In the genomic region with DNA sequence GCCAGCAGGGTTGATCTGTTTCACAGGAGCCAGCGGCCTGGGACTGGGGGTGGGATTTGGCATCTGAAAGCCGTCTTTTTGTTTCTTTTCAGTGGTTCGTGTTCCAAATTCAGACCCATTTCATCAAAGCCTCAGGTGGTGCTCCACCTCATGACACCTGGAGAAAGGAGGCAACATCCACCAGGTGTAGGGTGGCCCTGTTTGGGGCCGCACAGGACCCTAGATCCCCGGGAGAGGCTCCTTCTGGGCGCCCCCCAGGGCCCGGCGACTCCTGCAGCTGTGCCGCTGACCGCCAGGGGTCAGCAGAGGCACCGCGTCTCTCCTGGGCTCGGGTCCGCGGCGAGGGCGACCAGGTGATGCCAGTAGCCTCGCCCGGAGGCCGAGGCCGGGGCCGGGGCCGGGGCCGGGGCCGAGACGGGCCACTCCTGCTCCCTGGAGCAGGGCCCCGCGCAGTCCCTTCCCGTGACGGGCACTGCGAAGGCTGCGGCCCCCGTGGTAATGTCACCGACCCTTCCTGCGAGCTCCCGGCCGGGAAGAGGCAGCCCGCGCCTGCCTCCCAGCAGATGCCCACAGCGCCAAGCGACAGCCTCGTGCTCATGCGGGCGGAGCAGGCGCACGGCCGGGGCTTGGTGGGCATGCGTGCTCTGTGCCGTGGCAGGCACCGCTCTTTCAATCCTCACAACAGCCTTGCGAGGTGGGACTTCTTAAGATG, we compare ENCODE assay signal across 8 cellular contexts.
DNase-seq lines count a peak whose midpoint lies in the region; ATAC-seq and TF ChIP-seq lines count a peak whose summit lies in the region.

No MANE protein-coding gene starts in this region.

- no peak overlapping the region for H3K4me3 Mint-ChIP-seq in activated T-helper 2 cell treated with anti-CD3 and anti-CD28 coated beads, Interferon-gamma antibody, Interleukin-2, Interleukin-4, amounts not matched to agents 10 μg/mL and 5 μg/mL and 100 μg/mL, durations not matched to agents 14 hours and 24 hours and 36 hours (ENCODE audit: low read depth)

- H3K27ac Mint-ChIP-seq in activated T-helper 2 cell treated with anti-CD3 and anti-CD28 coated beads, Interferon-gamma antibody, Interleukin-2, Interleukin-4, amounts not matched to agents 10 μg/mL and 5 μg/mL and 100 μg/mL, durations not matched to agents 14 hours and 24 hours and 36 hours, result no peak overlapping the region

- peak; percentile 82 for DNase-seq in GM10266 (ENCODE audit: extremely low spot score)
- peak; percentile 6 for DNase-seq in SW480 (ENCODE audit: low spot score)
- DNase-seq in coronary artery (ENCODE audit: low spot score), result no peak
- peak; percentile 17 to 59 for DNase-seq in lung microvascular endothelial cell (ENCODE audit: low read depth in 2 of 2)
- peak; percentile 57 for DNase-seq in stimulated activated naive CD8-positive, alpha-beta T cell treated with anti-CD3 and anti-CD28 coated beads, Interleukin-15, Interleukin-2, amounts not matched to agents 100 U/mL and 50 U/mL, for 24 hours
- no peak for DNase-seq in activated T-helper 2 cell treated with anti-CD3 and anti-CD28 coated beads, Interferon-gamma antibody, Interleukin-2, Interleukin-4, amounts not matched to agents 10 μg/mL and 5 μg/mL and 100 μg/mL, durations not matched to agents 14 hours and 24 hours and 36 hours (ENCODE audit: low spot score)

- no peaks in the 10 kb centered on the region for H3K36me3 Mint-ChIP-seq in activated T-helper 2 cell treated with anti-CD3 and anti-CD28 coated beads, Interferon-gamma antibody, Interleukin-2, Interleukin-4, amounts not matched to agents 10 μg/mL and 5 μg/mL and 100 μg/mL, durations not matched to agents 14 hours and 24 hours and 36 hours (ENCODE audit: low read depth)

- peak overlapping the region; percentile 66 for H3K4me3 ChIP-seq in coronary artery

- H3K27me3 Mint-ChIP-seq in activated T-helper 2 cell treated with anti-CD3 and anti-CD28 coated beads, Interferon-gamma antibody, Interleukin-2, Interleukin-4, amounts not matched to agents 10 μg/mL and 5 μg/mL and 100 μg/mL, durations not matched to agents 14 hours and 24 hours and 36 hours (ENCODE audit: low read depth), result no peaks in the 10 kb centered on the region

- H3K4me1 Mint-ChIP-seq in activated T-helper 2 cell treated with anti-CD3 and anti-CD28 coated beads, Interferon-gamma antibody, Interleukin-2, Interleukin-4, amounts not matched to agents 10 μg/mL and 5 μg/mL and 100 μg/mL, durations not matched to agents 14 hours and 24 hours and 36 hours (ENCODE audit: low read depth), result no peaks in the 10 kb centered on the region

- no peaks in the 10 kb centered on the region for H3K9me3 Mint-ChIP-seq in activated T-helper 2 cell treated with anti-CD3 and anti-CD28 coated beads, Interferon-gamma antibody, Interleukin-2, Interleukin-4, amounts not matched to agents 10 μg/mL and 5 μg/mL and 100 μg/mL, durations not matched to agents 14 hours and 24 hours and 36 hours

- ATAC-seq in HG03039 (IDR thresholded peaks at IDR 0.05; ENCODE audit: unreplicated experiment) (peak; percentile 56), GM19467 (IDR thresholded peaks at IDR 0.05; ENCODE audit: unreplicated experiment) (no peak)
- ATAC-seq in stimulated activated naive CD8-positive, alpha-beta T cell treated with anti-CD3 and anti-CD28 coated beads, Interleukin-15, Interleukin-2, amounts not matched to agents 100 U/mL and 50 U/mL, for 24 hours, result peak; percentile 67

- TF ChIP-seq CTCF in GM10266 (IDR thresholded peaks at IDR 0.05; ENCODE audit: control insufficient read depth, insufficient read depth, low read depth, missing control alignments) (peak; percentile 85), coronary artery (IDR thresholded peaks at IDR 0.05) (peak; percentile 83)

- H3K27ac ChIP-seq in coronary artery, result peak overlapping the region in 1 of 2 donors; percentile 32

- intact Hi-C loops in activated T-helper 2 cell treated with anti-CD3 and anti-CD28 coated beads, Interferon-gamma antibody, Interleukin-2, Interleukin-4, amounts not matched to agents 10 μg/mL and 5 μg/mL and 100 μg/mL, durations not matched to agents 14 hours and 24 hours and 36 hours (cut with micrococcal nuclease), result no loop called here

Comparison
In these comparisons a context has a peak if more than half of its experiments do, and no peak if none do; other contexts are left out.
1. DNase-seq: peak in GM10266 (single experiment), SW480 (single experiment), lung microvascular endothelial cell (2 of 2) and stimulated activated naive CD8-positive, alpha-beta T cell treated with anti-CD3 and anti-CD28 coated beads, Interleukin-15, Interleukin-2, amounts not matched to agents 100 U/mL and 50 U/mL, for 24 hours (single experiment); none in coronary artery (single experiment) and activated T-helper 2 cell treated with anti-CD3 and anti-CD28 coated beads, Interferon-gamma antibody, Interleukin-2, Interleukin-4, amounts not matched to agents 10 μg/mL and 5 μg/mL and 100 μg/mL, durations not matched to agents 14 hours and 24 hours and 36 hours (single experiment).